11 cellular contexts compared by ENCODE assay signal in genomic region chr5:135229679-135230132, GRCh38.
"Had no signal": no experiment of that assay in that cellular context is flagged by ENCODE, and none has a peak within 500 bp of the region (broad histone marks: within the 10 kb centered on the region; RNA-seq: fewer than 3 reads in every experiment).

No MANE protein-coding gene starts in this region.

- H3K36me3 Mint-ChIP-seq: activated naive CD4-positive, alpha-beta T cell treated with anti-CD3 and anti-CD28 coated beads, Interleukin-2, amount 50 U/mL, for 72 hours had no signal

- H3K36me3 ChIP-seq: brain microvascular endothelial cell, esophagus muscularis mucosa, left lung, thyroid gland had no signal

- ATAC-seq: activated naive CD4-positive, alpha-beta T cell treated with anti-CD3 and anti-CD28 coated beads, Interleukin-2, amount 50 U/mL, for 72 hours had no signal

- H3K9me3 ChIP-seq: esophagus muscularis mucosa, left lung, thyroid gland had no signal

- DNase-seq: activated CD4-positive, alpha-beta T cell treated with anti-CD3 and anti-CD28 coated beads, Interleukin-2, amount 10 ng/mL, durations not matched to agents 7 days and 5 days; activated CD4-positive, CD25-positive, alpha-beta regulatory T cell; activated CD8-positive, alpha-beta memory T cell treated with anti-CD3 and anti-CD28 coated beads for 24 hours; brain microvascular endothelial cell; foreskin keratinocyte had no signal

- H3K27ac Mint-ChIP-seq: activated CD4-positive, alpha-beta T cell treated with anti-CD3 and anti-CD28 coated beads, Interleukin-2, amount 10 ng/mL, durations not matched to agents 7 days and 5 days; activated naive CD4-positive, alpha-beta T cell treated with anti-CD3 and anti-CD28 coated beads, Interleukin-2, amount 50 U/mL, for 72 hours; nephron had no signal

- H3K4me3 ChIP-seq: esophagus muscularis mucosa, left lung, thyroid gland had no signal

- H3K27ac ChIP-seq: brain microvascular endothelial cell, foreskin keratinocyte, thyroid gland had no signal

- FAIRE-seq: islet of Langerhans had no signal

- H3K9me3 Mint-ChIP-seq: activated CD4-positive, alpha-beta T cell treated with anti-CD3 and anti-CD28 coated beads, Interleukin-2, amount 10 ng/mL, durations not matched to agents 7 days and 5 days; activated naive CD4-positive, alpha-beta T cell treated with anti-CD3 and anti-CD28 coated beads, Interleukin-2, amount 50 U/mL, for 72 hours had no signal

- H3K4me3 Mint-ChIP-seq: activated CD4-positive, alpha-beta T cell treated with anti-CD3 and anti-CD28 coated beads, Interleukin-2, amount 10 ng/mL, durations not matched to agents 7 days and 5 days; nephron had no signal

- H3K27me3 ChIP-seq: brain microvascular endothelial cell, esophagus muscularis mucosa, left lung, thyroid gland had no signal

- H3K4me1 Mint-ChIP-seq: activated CD4-positive, alpha-beta T cell treated with anti-CD3 and anti-CD28 coated beads, Interleukin-2, amount 10 ng/mL, durations not matched to agents 7 days and 5 days had no signal
